8 cellular contexts compared by ENCODE assay signal in the genomic region with DNA sequence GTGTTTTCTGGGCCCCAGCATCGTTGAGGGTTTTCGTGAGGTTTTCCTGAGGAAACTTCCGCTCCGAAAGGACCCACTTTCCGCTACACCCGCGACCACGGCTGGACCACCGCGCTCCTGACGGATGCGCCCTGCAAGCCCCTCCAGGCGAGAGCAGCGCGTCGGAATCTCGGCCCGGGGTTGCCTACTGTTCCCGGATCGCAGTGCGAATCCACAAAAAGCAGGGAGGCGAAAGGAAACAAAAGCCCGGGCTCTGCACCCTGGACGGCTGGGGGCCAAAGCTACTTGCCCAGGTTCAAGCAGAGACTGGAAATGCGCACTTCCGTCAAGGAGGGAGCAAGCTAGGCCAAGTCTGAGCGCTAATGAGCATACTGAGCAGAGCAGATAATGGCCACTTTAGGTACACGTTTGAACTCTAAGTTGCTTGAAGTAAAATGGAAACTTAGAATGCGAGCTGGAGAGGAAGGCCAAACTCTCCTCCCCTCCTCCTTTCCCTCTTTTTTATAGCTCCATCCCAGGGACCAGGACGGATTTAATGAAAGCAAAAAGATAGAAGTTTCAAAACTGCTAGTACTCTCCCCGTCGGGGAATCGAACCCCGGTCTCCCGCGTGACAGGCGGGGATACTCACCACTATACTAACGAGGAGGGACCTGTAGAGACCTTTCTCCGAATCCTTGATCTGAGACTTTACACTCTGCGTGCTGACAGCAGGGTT. TPM values are rescaled to one million over a fixed set of nuclear protein-coding genes. Genes with fewer than 3 reads are reported as not detected.
DNase-seq lines count a peak whose midpoint lies in the region; ATAC-seq and TF ChIP-seq lines count a peak whose summit lies in the region.

No MANE protein-coding gene starts in this region.

- H3K9me3 Mint-ChIP-seq in activated CD4-positive, alpha-beta T cell treated with anti-CD3 and anti-CD28 coated beads, Interleukin-2, amount 10 ng/mL, durations not matched to agents 24 days and 14 days: no peaks in the 10 kb centered on the region

- peak; percentile 74 for DNase-seq in AG08395 (ENCODE audit: low spot score)
- DNase-seq in NCI-H446 (lab: John Stamatoyannopoulos, UW): peak; percentile 91 to 92
- DNase-seq in activated CD4-positive, alpha-beta T cell treated with anti-CD3 and anti-CD28 coated beads, Interleukin-2, amount 10 ng/mL, durations not matched to agents 24 days and 14 days: peak; percentile 97
- peak; percentile 97 for DNase-seq in colonic mucosa
- peak; percentile 76 to 83 for DNase-seq in left lung
- peak; percentile 82 for DNase-seq in stimulated activated CD4-positive, alpha-beta T cell treated with anti-CD3 and anti-CD28 coated beads, Interleukin-2, amount 100 ng/mL, for 4 hours (ENCODE audit: low read depth)

- intact Hi-C loops in activated CD4-positive, alpha-beta T cell treated with anti-CD3 and anti-CD28 coated beads, Interleukin-2, amount 10 ng/mL, durations not matched to agents 24 days and 14 days (cut with micrococcal nuclease): loop anchor here (1.0 to 2.0 kb wide), 9 partner anchors 12 to 102 kb away; partner anchors contain the start of genes AURKB, PFAS, RANGRF and SLC25A35
- intact Hi-C loops in colonic mucosa (cut with DNase I) (loop anchor here (2.0 kb wide), 1 partner anchor 35 kb away; no protein-coding TSS in a partner anchor), left lung (cut with DNase I) (loop anchor here in 1 of 2 donors (5.0 kb wide), 1 partner anchor 35 kb away; no protein-coding TSS in a partner anchor)

- H3K4me1 ChIP-seq in colonic mucosa: peaks cover 10% of the 10 kb centered on the region
- peaks cover 9 to 33% of the 10 kb centered on the region in 2 donors for H3K4me1 ChIP-seq in left lung

- peak; percentile 39 for ATAC-seq in GM18870 (IDR thresholded peaks at IDR 0.05; ENCODE audit: unreplicated experiment)
- peak; percentile 44 for ATAC-seq in HG03159 (IDR thresholded peaks at IDR 0.05; ENCODE audit: unreplicated experiment)
- ATAC-seq in left lung: peak; percentile 64

- H3K9me3 ChIP-seq in colonic mucosa: no peaks in the 10 kb centered on the region
- no peaks in the 10 kb centered on the region for H3K9me3 ChIP-seq in left lung

- H3K36me3 ChIP-seq in colonic mucosa: no peaks in the 10 kb centered on the region
- no peaks in the 10 kb centered on the region for H3K36me3 ChIP-seq in left lung

- peaks cover 7% of the 10 kb centered on the region for H3K27me3 Mint-ChIP-seq in activated CD4-positive, alpha-beta T cell treated with anti-CD3 and anti-CD28 coated beads, Interleukin-2, amount 10 ng/mL, durations not matched to agents 24 days and 14 days

- peak overlapping the region; percentile 98 for H3K4me3 Mint-ChIP-seq in activated CD4-positive, alpha-beta T cell treated with anti-CD3 and anti-CD28 coated beads, Interleukin-2, amount 10 ng/mL, durations not matched to agents 24 days and 14 days

- peak overlapping the region; percentile 85 to 99 for H3K9ac ChIP-seq in colonic mucosa (ENCODE audit: low read depth in 2 of 2, low read length in 2 of 2)

- peaks cover 18% of the 10 kb centered on the region for H3K36me3 Mint-ChIP-seq in activated CD4-positive, alpha-beta T cell treated with anti-CD3 and anti-CD28 coated beads, Interleukin-2, amount 10 ng/mL, durations not matched to agents 24 days and 14 days (ENCODE audit: low read depth)

- peak overlapping the region; percentile 51 for H3K4me3 ChIP-seq in colonic mucosa
- peak overlapping the region; percentile 59 to 68 for H3K4me3 ChIP-seq in left lung

- H3K27ac ChIP-seq in colonic mucosa (peak overlapping the region; percentile 91), left lung (peak overlapping the region; percentile 97 to 99)

- peak overlapping the region; percentile 93 for H3K27ac Mint-ChIP-seq in activated CD4-positive, alpha-beta T cell treated with anti-CD3 and anti-CD28 coated beads, Interleukin-2, amount 10 ng/mL, durations not matched to agents 24 days and 14 days

- peaks cover 53% of the 10 kb centered on the region for H3K4me1 Mint-ChIP-seq in activated CD4-positive, alpha-beta T cell treated with anti-CD3 and anti-CD28 coated beads, Interleukin-2, amount 10 ng/mL, durations not matched to agents 24 days and 14 days

- no peak for TF ChIP-seq CTCF in colonic mucosa (IDR thresholded peaks at IDR 0.05)
- no peak for TF ChIP-seq CTCF in left lung (IDR thresholded peaks at IDR 0.05)

- H3K27me3 ChIP-seq in colonic mucosa (no peaks in the 10 kb centered on the region), left lung (no peaks in the 10 kb centered on the region)

RNA-seq across cellular contexts. Expression of gene AURKB, which starts 11.4 kb away (rescaled TPM):
- 92.3 and 101 TPM in 2 replicates for total RNA-seq in activated CD4-positive, alpha-beta T cell treated with anti-CD3 and anti-CD28 coated beads, Interleukin-2, amount 10 ng/mL, durations not matched to agents 24 days and 14 days
- 10 to 100 TPM; 18.6 to 86.4 TPM for total RNA-seq in colonic mucosa
- total RNA-seq in left lung: 10 to 100 TPM in 1 of 2 donors, 1 to 10 TPM in 1; 2.7 to 10.2 TPM

RNA-seq across cellular contexts. Expression of gene CTC1, which starts 26.0 kb away (rescaled TPM):
- total RNA-seq in activated CD4-positive, alpha-beta T cell treated with anti-CD3 and anti-CD28 coated beads, Interleukin-2, amount 10 ng/mL, durations not matched to agents 24 days and 14 days: 75.0 and 78.7 TPM in 2 replicates
- total RNA-seq in colonic mucosa (10 to 100 TPM; 30.5 to 42.3 TPM), left lung (10 to 100 TPM; 49.1 to 53.1 TPM)

RNA-seq across cellular contexts. Expression of gene PFAS, which starts 27.3 kb away (rescaled TPM):
- 208 and 211 TPM in 2 replicates for total RNA-seq in activated CD4-positive, alpha-beta T cell treated with anti-CD3 and anti-CD28 coated beads, Interleukin-2, amount 10 ng/mL, durations not matched to agents 24 days and 14 days
- total RNA-seq in colonic mucosa (10 to 100 TPM; 13.6 to 61.7 TPM), left lung (10 to 100 TPM; 25.9 to 51.0 TPM)

RNA-seq across cellular contexts. Expression of gene BORCS6, which starts 31.8 kb away (rescaled TPM):
- 4.7 and 5.7 TPM in 2 replicates for total RNA-seq in activated CD4-positive, alpha-beta T cell treated with anti-CD3 and anti-CD28 coated beads, Interleukin-2, amount 10 ng/mL, durations not matched to agents 24 days and 14 days
- total RNA-seq in colonic mucosa: 10 to 100 TPM; 11.7 to 12.4 TPM
- total RNA-seq in left lung: 10 to 100 TPM in 1 of 2 donors, 1 to 10 TPM in 1; 8.8 to 10.6 TPM

RNA-seq across cellular contexts. Expression of gene TMEM107, which starts 45.6 kb away (rescaled TPM):
- 20.9 and 21.4 TPM in 2 replicates for total RNA-seq in activated CD4-positive, alpha-beta T cell treated with anti-CD3 and anti-CD28 coated beads, Interleukin-2, amount 10 ng/mL, durations not matched to agents 24 days and 14 days
- 10 to 100 TPM; 13.2 to 17.0 TPM for total RNA-seq in colonic mucosa
- 10 to 100 TPM; 15.0 to 15.9 TPM for total RNA-seq in left lung

Comparison
In these comparisons a context has a peak if more than half of its experiments do, and no peak if none do; other contexts are left out.
1. Peak in every context shown above with its lines: DNase-seq, ATAC-seq, H3K4me3 ChIP-seq and H3K27ac ChIP-seq.